8 cellular contexts compared by ENCODE assay signal in genomic region chr16:11099672-11100195, GRCh38.
DNase-seq lines count a peak whose midpoint lies in the region; ATAC-seq and TF ChIP-seq lines count a peak whose summit lies in the region.

No MANE protein-coding gene starts in this region.

- DNase-seq in GM12865 (ENCODE audit: low read depth) (peak; percentile 67), nephron progenitor cell (no peak), activated gamma-delta T cell treated with Interleukin-2 at 50 U/mL for 16 hours (no peak), COLO829 (ENCODE audit: low spot score) (no peak), NCI-H524 treated with DMSO at 0.1 percent for 48 hours (lab: John Stamatoyannopoulos, UW) (no peak)

- H3K9me3 Mint-ChIP-seq in activated naive CD8-positive, alpha-beta T cell (ENCODE audit: low read depth), result no peaks in the 10 kb centered on the region
- no peaks in the 10 kb centered on the region for H3K9me3 Mint-ChIP-seq in nephron progenitor cell

- H3K27ac Mint-ChIP-seq in activated naive CD8-positive, alpha-beta T cell, result peak overlapping the region; percentile 84
- H3K27ac Mint-ChIP-seq in nephron progenitor cell, result peak overlapping the region; percentile 98

- peaks cover 2% of the 10 kb centered on the region for H3K36me3 Mint-ChIP-seq in activated naive CD8-positive, alpha-beta T cell
- H3K36me3 Mint-ChIP-seq in nephron progenitor cell (ENCODE audit: low read depth), result no peaks in the 10 kb centered on the region

- H3K4me3 ChIP-seq in GM12865 (ENCODE audit: low read depth, low read length), result no peak overlapping the region

- peaks cover 61% of the 10 kb centered on the region for H3K4me1 Mint-ChIP-seq in activated naive CD8-positive, alpha-beta T cell (ENCODE audit: low read depth)
- peaks cover 81% of the 10 kb centered on the region for H3K4me1 Mint-ChIP-seq in nephron progenitor cell

- TF ChIP-seq CTCF in GM12865 (IDR thresholded peaks at IDR 0.05; ENCODE audit: insufficient read depth, low read depth, low read length, missing control alignments), result no peak
- TF ChIP-seq CTCF in nephron progenitor cell (IDR thresholded peaks at IDR 0.05), result no peak

- peak; percentile 40 for ATAC-seq in HG02610 (IDR thresholded peaks at IDR 0.05; ENCODE audit: unreplicated experiment)
- ATAC-seq in HG03095 (IDR thresholded peaks at IDR 0.05; ENCODE audit: unreplicated experiment), result no peak

- no peaks in the 10 kb centered on the region for H3K27me3 Mint-ChIP-seq in activated naive CD8-positive, alpha-beta T cell
- H3K27me3 Mint-ChIP-seq in nephron progenitor cell (ENCODE audit: low read depth, poor library complexity), result peaks cover 6% of the 10 kb centered on the region

- H3K4me3 Mint-ChIP-seq in activated naive CD8-positive, alpha-beta T cell, result no peak overlapping the region
- H3K4me3 Mint-ChIP-seq in nephron progenitor cell, result no peak overlapping the region
